8 cellular contexts compared by ENCODE assay signal in genomic region chr3:101851072-101851471, GRCh38. TPM values are rescaled to one million over a fixed set of nuclear protein-coding genes. Genes with fewer than 3 reads are reported as not detected.
DNase-seq lines count a peak whose midpoint lies in the region; FAIRE-seq and TF ChIP-seq lines count a peak whose summit lies in the region.

No MANE protein-coding gene starts in this region.

- H3K9ac ChIP-seq in skeletal muscle satellite cell (ENCODE audit: low read depth, low read length): peak overlapping the region; percentile 99

- DNase-seq in HAP-1 (ENCODE audit: low spot score in 2 of 2): no peak
- peak; percentile 84 for DNase-seq in glomerular endothelial cell (ENCODE audit: extremely low read depth, low read depth, low spot score)
- DNase-seq in foreskin melanocyte: no peak
- DNase-seq in posterior vena cava (ENCODE audit: low spot score): no peak
- no peak for DNase-seq in D721Med (ENCODE audit: insufficient read length, low spot score)
- no peak for DNase-seq in RCC 7860 (ENCODE audit: low spot score)

- H3K27me3 ChIP-seq in HAP-1 (ENCODE audit: low read depth) (no peaks in the 10 kb centered on the region), skeletal muscle satellite cell (ENCODE audit: control insufficient read depth, insufficient read depth, low read length) (no peaks in the 10 kb centered on the region)

- H3K9me3 ChIP-seq in HAP-1: no peaks in the 10 kb centered on the region
- no peaks in the 10 kb centered on the region for H3K9me3 ChIP-seq in skeletal muscle satellite cell (replicated peaks; ENCODE audit: low read length)

- TF ChIP-seq CTCF in WI38 (IDR thresholded peaks at IDR 0.05; ENCODE audit: low read depth, low read length): no peak
- no peak for TF ChIP-seq CTCF in D721Med (IDR thresholded peaks at IDR 0.05; ENCODE audit: insufficient read depth, missing control alignments)

- H3K36me3 ChIP-seq in HAP-1 (replicated peaks): peaks cover 33% of the 10 kb centered on the region
- H3K36me3 ChIP-seq in skeletal muscle satellite cell (ENCODE audit: insufficient read depth, low read length): peaks cover 62% of the 10 kb centered on the region

- H3K4me1 ChIP-seq in HAP-1 (peaks cover 11% of the 10 kb centered on the region), skeletal muscle satellite cell (ENCODE audit: control insufficient read depth, insufficient read depth, low read length) (peaks cover 48% of the 10 kb centered on the region)

- intact Hi-C loops in posterior vena cava (cut with DNase I): loop anchor here in 1 of 2 donors (10.0 kb wide), 1 partner anchor 234 kb away; no protein-coding TSS in a partner anchor

- peak overlapping the region; percentile 86 for H3K4me2 ChIP-seq in skeletal muscle satellite cell (ENCODE audit: low read length)

- FAIRE-seq in D721Med (lab: Jason Lieb, UNC) (no peak), RCC 7860 (lab: Jason Lieb, UNC) (no peak)

- peak overlapping the region; percentile 69 for H3K4me3 ChIP-seq in HAP-1
- H3K4me3 ChIP-seq in WI38 (ENCODE audit: low read depth, low read length): peak overlapping the region; percentile 88
- H3K4me3 ChIP-seq in skeletal muscle satellite cell (ENCODE audit: low read length): peak overlapping the region; percentile 82

- in situ Hi-C loops in HAP-1 (cut with MboI; ENCODE audit: low sequenced_read_pairs): no loop called here

RNA-seq across cellular contexts. Expression of gene NFKBIZ, which starts 1.8 kb away (rescaled TPM):
- total RNA-seq in glomerular endothelial cell (32.5 and 35.4 TPM in 2 replicates), posterior vena cava (100 to 1,000 TPM in 1 of 2 donors, 10 to 100 TPM in 1; 77.4 to 103 TPM)
- total RNA-seq in skeletal muscle satellite cell (2012; rRNA removed): 19.8 and 38.0 TPM in 2 replicates
